Comparison of ENCODE assay signal across 8 cellular contexts in genomic region chrX:150683536-150684146, GRCh38. TPM values are rescaled to one million over a fixed set of nuclear protein-coding genes. Genes with fewer than 3 reads are reported as not detected.
DNase-seq lines count a peak whose midpoint lies in the region; ATAC-seq and TF ChIP-seq lines count a peak whose summit lies in the region.

No MANE protein-coding gene starts in this region.

- no peaks in the 10 kb centered on the region for H3K4me1 ChIP-seq in upper lobe of right lung

- intact Hi-C loops in upper lobe of right lung (cut with DNase I) = no loop called here
- intact Hi-C loops in left ventricle myocardium superior (cut with micrococcal nuclease) = no loop called here

- TF ChIP-seq CTCF in foreskin fibroblast (IDR thresholded peaks at IDR 0.05; ENCODE audit: low read depth, low read length) = peak; percentile 53
- TF ChIP-seq CTCF in upper lobe of right lung (IDR thresholded peaks at IDR 0.05) = peak; percentile 60

- DNase-seq in activated CD4-positive, alpha-beta T cell treated with anti-CD3 and anti-CD28 coated beads for 4 hours = peak; percentile 7 to 39
- no peak for DNase-seq in activated CD4-positive, alpha-beta T cell treated with anti-CD3 and anti-CD28 coated beads for 48 hours
- peak; percentile 48 to 60 for DNase-seq in Kasumi-1 (lab: John Stamatoyannopoulos, UW)
- peak; percentile 11 for DNase-seq in SKM-1 treated with dmso at 0.1 percent for 144 hours (lab: John Stamatoyannopoulos, UW; ENCODE audit: unreplicated experiment)
- DNase-seq in foreskin fibroblast = peak; percentile 16 to 65
- no peak for DNase-seq in upper lobe of right lung
- no peak for DNase-seq in left ventricle myocardium superior

- H3K27me3 ChIP-seq in upper lobe of right lung = no peaks in the 10 kb centered on the region

- H3K9me3 ChIP-seq in upper lobe of right lung = no peaks in the 10 kb centered on the region

- no peaks in the 10 kb centered on the region for H3K36me3 ChIP-seq in upper lobe of right lung

- ATAC-seq in upper lobe of right lung (peak; percentile 59), left ventricle myocardium superior (no peak), HG03045 (IDR thresholded peaks at IDR 0.05; ENCODE audit: unreplicated experiment) (no peak)

- no peak overlapping the region for H3K27ac ChIP-seq in upper lobe of right lung

- H3K4me3 ChIP-seq in foreskin fibroblast (ENCODE audit: low read depth in 1 of 2, low read length in 2 of 2) = no peak overlapping the region
- no peak overlapping the region for H3K4me3 ChIP-seq in upper lobe of right lung

RNA-seq across cellular contexts. Expression of gene MTMR1, which starts 9.6 kb away (rescaled TPM):
- 27.3 TPM for total RNA-seq in upper lobe of right lung
- 20.7 TPM for total RNA-seq in left ventricle myocardium superior

Comparison
In these comparisons a context has a peak if more than half of its experiments do, and no peak if none do; other contexts are left out.
1. DNase-seq: peak in activated CD4-positive, alpha-beta T cell treated with anti-CD3 and anti-CD28 coated beads for 4 hours (2 of 2), Kasumi-1 (2 of 2), SKM-1 treated with dmso at 0.1 percent for 144 hours (single experiment) and foreskin fibroblast (2 of 2); none in activated CD4-positive, alpha-beta T cell treated with anti-CD3 and anti-CD28 coated beads for 48 hours (single experiment), upper lobe of right lung (single experiment) and left ventricle myocardium superior (single experiment).